8 cellular contexts compared by ENCODE assay signal in genomic region chr10:72315611-72316385, GRCh38. TPM values are rescaled to one million over a fixed set of nuclear protein-coding genes. Genes with fewer than 3 reads are reported as not detected.
A peak's percentile ranks its signal among the peaks of the same experiment; 100 is the strongest.
DNase-seq lines count a peak whose midpoint lies in the region; ATAC-seq, FAIRE-seq and TF ChIP-seq lines count a peak whose summit lies in the region.

No MANE protein-coding gene starts in this region.

- no peaks in the 10 kb centered on the region for H3K27me3 Mint-ChIP-seq in CD4-positive, alpha-beta memory T cell

- H3K4me3 Mint-ChIP-seq in CD4-positive, alpha-beta memory T cell = peak overlapping the region in 7 of 8 donors; percentile 8 to 77 (median 58)

- no CpG with 5 or more reads among the region's 2 CpGs for WGBS in neuronal stem cell (ENCODE audit: extremely low coverage in 2 of 2, insufficient read length in 2 of 2, insufficient replicate concordance in 1 of 2), 2 donors

- TF ChIP-seq CTCF in OCI-LY1 (IDR thresholded peaks at IDR 0.05; ENCODE audit: low read length) = no peak
- no peak for TF ChIP-seq CTCF in endothelial cell of umbilical vein (IDR thresholded peaks at IDR 0.05; ENCODE audit: extremely low read depth in 1 of 2, insufficient read depth in 1 of 2, low read depth in 1 of 2, low read length in 2 of 2)

- no peak overlapping the region for H3K23ac ChIP-seq in neuronal stem cell (ENCODE audit: low read depth, low read length, poor library complexity)

- ATAC-seq in GM18498 (IDR thresholded peaks at IDR 0.05; ENCODE audit: unreplicated experiment) = no peak

- H3K9me3 Mint-ChIP-seq in CD4-positive, alpha-beta memory T cell = no peaks in the 10 kb centered on the region

- no peak overlapping the region for H2AK5ac ChIP-seq in neuronal stem cell (ENCODE audit: low read depth, low read length)

- H4K20me1 ChIP-seq in OCI-LY1 (ENCODE audit: insufficient read depth, low read length) (no peaks in the 10 kb centered on the region), endothelial cell of umbilical vein (replicated peaks; ENCODE audit: control insufficient read depth, extremely low read depth, insufficient read depth, low read length) (no peaks in the 10 kb centered on the region)

- H4K91ac ChIP-seq in neuronal stem cell (ENCODE audit: low read depth, low read length, poor library complexity) = no peak overlapping the region

- dilution Hi-C loops in endothelial cell of umbilical vein (cut with MboI; ENCODE audit: extremely low pct_ligation_motif_present, low sequenced_read_pairs) = no loop called here

- no peak overlapping the region for H3K27ac ChIP-seq in CD4-positive, alpha-beta memory T cell (ENCODE audit: low read depth, low read length)
- H3K27ac ChIP-seq in OCI-LY1 (ENCODE audit: low read depth, low read length, poor library complexity, severe bottlenecking) (peak overlapping the region; percentile 90), endothelial cell of umbilical vein (ENCODE audit: insufficient read depth, low read depth, low read length) (peak overlapping the region; percentile 35), neuronal stem cell (replicated peaks; ENCODE audit: low read length) (no peak overlapping the region)

- H3K9me1 ChIP-seq in endothelial cell of umbilical vein (replicated peaks; ENCODE audit: control insufficient read depth, extremely low read depth, insufficient read depth, low read length) = no peaks in the 10 kb centered on the region

- H3K4me3 ChIP-seq in CD4-positive, alpha-beta memory T cell (ENCODE audit: low read length in 2 of 2) = no peak overlapping the region
- H3K4me3 ChIP-seq in OCI-LY1 (ENCODE audit: low read depth, low read length, poor library complexity, severe bottlenecking) (no peak overlapping the region), endothelial cell of umbilical vein (replicated peaks in 1 of 3; ENCODE audit: insufficient read depth in 1 of 3, low read depth in 1 of 3, low read length in 3 of 3) (no peak overlapping the region), neuronal stem cell (ENCODE audit: low read length in 2 of 2) (no peak overlapping the region)

- H3K4me2 ChIP-seq in OCI-LY1 (ENCODE audit: low read length) (no peak overlapping the region), endothelial cell of umbilical vein (ENCODE audit: insufficient read depth, low read length) (no peak overlapping the region), neuronal stem cell (ENCODE audit: insufficient read depth, low read length, poor library complexity, severe bottlenecking) (no peak overlapping the region)

- no peaks in the 10 kb centered on the region for H3K9me2 ChIP-seq in OCI-LY1 (ENCODE audit: low read depth, low read length)

- no peak overlapping the region for H2AFZ ChIP-seq in OCI-LY1 (ENCODE audit: low read length)
- H2AFZ ChIP-seq in endothelial cell of umbilical vein (ENCODE audit: low read depth, low read length) = peak overlapping the region; percentile 5
- H2AFZ ChIP-seq in neuronal stem cell (ENCODE audit: low read length) = peak overlapping the region; percentile 76

- no peak for TF ChIP-seq POLR2A in endothelial cell of umbilical vein (IDR thresholded peaks at IDR 0.05; ENCODE audit: low read depth, low read length)

- no peak overlapping the region for H2BK5ac ChIP-seq in neuronal stem cell (ENCODE audit: low read length)

- intact Hi-C loops in CD4-positive, alpha-beta memory T cell (cut with micrococcal nuclease) = no loop called here
- intact Hi-C loops in endothelial cell of umbilical vein (cut with micrococcal nuclease) = loop anchor here (5.0 kb wide), 1 partner anchor 143 kb away; no protein-coding TSS in a partner anchor

- no peaks in the 10 kb centered on the region for H3K36me3 Mint-ChIP-seq in CD4-positive, alpha-beta memory T cell

- H3K9me3 ChIP-seq in CD4-positive, alpha-beta memory T cell (ENCODE audit: control insufficient read depth in 1 of 2, low read length in 2 of 2) = no peaks in the 10 kb centered on the region
- H3K9me3 ChIP-seq in OCI-LY1 (ENCODE audit: low read length) = no peaks in the 10 kb centered on the region
- no peaks in the 10 kb centered on the region for H3K9me3 ChIP-seq in endothelial cell of umbilical vein (replicated peaks; ENCODE audit: control insufficient read depth, insufficient read depth, low read length)
- no peaks in the 10 kb centered on the region for H3K9me3 ChIP-seq in neuronal stem cell (replicated peaks in 1 of 2; ENCODE audit: control insufficient read depth in 2 of 2, insufficient read depth in 1 of 2, low read depth in 1 of 2, low read length in 2 of 2)

- H3F3A ChIP-seq in OCI-LY1 (ENCODE audit: insufficient read depth, low read length) = peaks cover 9% of the 10 kb centered on the region

- no peaks in the 10 kb centered on the region for H3K79me1 ChIP-seq in neuronal stem cell (ENCODE audit: low read depth, low read length)

- H2BK12ac ChIP-seq in neuronal stem cell (ENCODE audit: low read length) = no peak overlapping the region

- H3K9ac ChIP-seq in OCI-LY1 (ENCODE audit: low read length) = no peak overlapping the region; the same call in 1 of the 2 replicates
- H3K9ac ChIP-seq in endothelial cell of umbilical vein (replicated peaks; ENCODE audit: extremely low read depth, insufficient read depth, low read length) = no peak overlapping the region
- H3K9ac ChIP-seq in neuronal stem cell (ENCODE audit: low read depth, low read length, poor library complexity) = no peak overlapping the region

- peak; percentile 76 for FAIRE-seq in endothelial cell of umbilical vein (lab: Jason Lieb, UNC)

- no TSS peak for BruUV-seq in endothelial cell of umbilical vein (replicated peaks; lab: Mats Ljungman, UMichigan)

- peak overlapping the region; percentile 22 to 99 (median 90) for H3K27ac Mint-ChIP-seq in CD4-positive, alpha-beta memory T cell

- POLR2A ChIA-PET in CD4-positive, alpha-beta memory T cell (lab: Charles Lee; ENCODE audit: partially characterized antibody) = interaction anchor here (1.2 to 13.9 kb wide), 7 partner anchors 16 to 228 kb away, joined by 4 to 368 read pairs (median 14); partner anchors contain the start of genes ANAPC16, ASCC1, DDIT4 and SPOCK2
- POLR2A ChIA-PET in endothelial cell of umbilical vein (lab: Charles Lee) = interaction anchor here (0.6 to 2.0 kb wide), 5 partner anchors 11 to 55 kb away, joined by 3 to 8 read pairs (median 4); partner anchors contain the start of gene DDIT4
- POLR2A ChIA-PET in HEK293T (lab: Yijun Ruan, JAX) = interaction anchor here (22.3 kb wide), 1 partner anchor 38 kb away, joined by 517 read pairs; the partner anchor contains the start of gene DDIT4

- peaks cover 39 to 65% (median 53%) of the 10 kb centered on the region in 4 donors for H3K4me1 Mint-ChIP-seq in CD4-positive, alpha-beta memory T cell

- H2BK15ac ChIP-seq in neuronal stem cell (ENCODE audit: low read length) = no peak overlapping the region

- no peak overlapping the region for H3K18ac ChIP-seq in neuronal stem cell (ENCODE audit: low read length)

- CTCF ChIA-PET in CD4-positive, alpha-beta memory T cell (lab: Charles Lee; ENCODE audit: partially characterized antibody) = interaction anchor here (0.6 to 2.3 kb wide), 7 partner anchors 14 to 190 kb away, joined by 3 to 23 read pairs (median 4); partner anchors contain the start of gene DDIT4
- CTCF ChIA-PET in endothelial cell of umbilical vein (lab: Charles Lee) (interaction anchor here (0.6 to 1.6 kb wide), 6 partner anchors 10 to 40 kb away, joined by 3 to 9 read pairs (median 4); no protein-coding TSS in a partner anchor), HEK293T (lab: Yijun Ruan, JAX) (interaction anchor here (0.8 kb wide), 1 partner anchor 18 kb away, joined by 3 read pairs; no protein-coding TSS in a partner anchor)

- no peak overlapping the region for H3K4ac ChIP-seq in neuronal stem cell (ENCODE audit: low read length)

- no peak overlapping the region for H4K8ac ChIP-seq in neuronal stem cell (ENCODE audit: low read depth, low read length)

- H2BK120ac ChIP-seq in neuronal stem cell (ENCODE audit: low read depth, low read length) = no peak overlapping the region

- H3K79me2 ChIP-seq in OCI-LY1 (ENCODE audit: insufficient read depth, low read length) = no peaks in the 10 kb centered on the region
- no peaks in the 10 kb centered on the region for H3K79me2 ChIP-seq in endothelial cell of umbilical vein (ENCODE audit: control insufficient read depth, insufficient read depth, low read length)

- peaks cover 69% of the 10 kb centered on the region for H3K4me1 ChIP-seq in CD4-positive, alpha-beta memory T cell (ENCODE audit: insufficient read depth, low read length)
- peaks cover 57% of the 10 kb centered on the region for H3K4me1 ChIP-seq in OCI-LY1 (ENCODE audit: insufficient read depth, low read length, severe bottlenecking)
- H3K4me1 ChIP-seq in endothelial cell of umbilical vein (ENCODE audit: control insufficient read depth, extremely low read depth, insufficient read depth, low read length) = peaks cover 44% of the 10 kb centered on the region
- H3K4me1 ChIP-seq in neuronal stem cell (ENCODE audit: control insufficient read depth in 2 of 2, insufficient read depth in 1 of 2, low read depth in 1 of 2, low read length in 2 of 2) = peaks cover 13 to 18% of the 10 kb centered on the region in 2 donors

- H3K14ac ChIP-seq in neuronal stem cell (ENCODE audit: low read length) = no peak overlapping the region

- no peaks in the 10 kb centered on the region for H3K36me3 ChIP-seq in CD4-positive, alpha-beta memory T cell (ENCODE audit: insufficient read depth, low read length)
- H3K36me3 ChIP-seq in OCI-LY1 (ENCODE audit: insufficient read depth, low read length) (no peaks in the 10 kb centered on the region), endothelial cell of umbilical vein (ENCODE audit: control insufficient read depth in 2 of 2, extremely low read depth in 1 of 2, insufficient read depth in 2 of 2, low read length in 2 of 2) (no peaks in the 10 kb centered on the region), neuronal stem cell (replicated peaks in 1 of 2; ENCODE audit: control insufficient read depth in 2 of 2, insufficient read depth in 2 of 2, low read length in 2 of 2) (no peaks in the 10 kb centered on the region)

- no peak for DNase-seq in CD4-positive, alpha-beta memory T cell
- peak; percentile 78 for DNase-seq in endothelial cell of umbilical vein (ENCODE audit: low read depth, low spot score)
- no peak for DNase-seq in neuronal stem cell (ENCODE audit: low spot score)
- DNase-seq in D341Med (ENCODE audit: low spot score) = no peak
- no peak for DNase-seq in HEK293T (ENCODE audit: extremely low spot score)
- no peak for DNase-seq in NCI-H2081 treated with DMSO at 0.1 percent for 48 hours (lab: John Stamatoyannopoulos, UW)

- no peaks in the 10 kb centered on the region for H3K27me3 ChIP-seq in CD4-positive, alpha-beta memory T cell (ENCODE audit: insufficient read depth, low read length)
- H3K27me3 ChIP-seq in OCI-LY1 (ENCODE audit: insufficient read depth, low read length) (no peaks in the 10 kb centered on the region), endothelial cell of umbilical vein (ENCODE audit: control insufficient read depth in 2 of 2, insufficient read depth in 2 of 2, low read length in 2 of 2) (no peaks in the 10 kb centered on the region), neuronal stem cell (ENCODE audit: control insufficient read depth in 3 of 3, insufficient read depth in 3 of 3, low read depth in 1 of 3, low read length in 3 of 3) (peaks cover 0 to 5% (median 0%) of the 10 kb centered on the region in 3 experiments)

RNA-seq across cellular contexts. Expression of gene DNAJB12, which starts 38.9 kb away (rescaled TPM):
- total RNA-seq in CD4-positive, alpha-beta memory T cell = 10 to 100 TPM; 26.3 to 26.7 TPM
- 10 to 100 TPM; 13.4 to 26.2 TPM for polyA plus RNA-seq in CD4-positive, alpha-beta memory T cell
- 44.2 and 45.2 TPM in 2 replicates for total RNA-seq in endothelial cell of umbilical vein
- polyA plus RNA-seq in endothelial cell of umbilical vein = 25.0 and 27.2 TPM in 2 replicates
- 28.7 and 29.4 TPM in 2 replicates for polyA plus RNA-seq in endothelial cell of umbilical vein (2011; cell fraction: cytosol; rRNA removed)
- polyA plus RNA-seq in endothelial cell of umbilical vein (2011; cell fraction: nucleus; rRNA removed) = 47.2 and 50.5 TPM in 2 replicates
- polyA plus RNA-seq in endothelial cell of umbilical vein (2012) = 23.5 and 23.7 TPM in 2 replicates
- polyA minus RNA-seq in endothelial cell of umbilical vein = 25.7 and 28.2 TPM in 2 replicates
- 20.3 TPM for polyA minus RNA-seq in endothelial cell of umbilical vein (2011; cell fraction: cytosol; rRNA and poly(A)+ RNA removed)
- 30.6 and 33.3 TPM in 2 replicates for polyA minus RNA-seq in endothelial cell of umbilical vein (2011; cell fraction: nucleus; rRNA and poly(A)+ RNA removed)
- 10.8 TPM for polyA plus RNA-seq in neuronal stem cell (2013, experiment 1 of 2)
- polyA plus RNA-seq in neuronal stem cell (2013, experiment 2 of 2) = 10.2 TPM

RNA-seq across cellular contexts. Expression of gene DDIT4, which starts 42.1 kb away (rescaled TPM):
- 10 to 100 TPM; 23.1 to 24.5 TPM for total RNA-seq in CD4-positive, alpha-beta memory T cell
- 100 to 1,000 TPM; 154 to 635 TPM for polyA plus RNA-seq in CD4-positive, alpha-beta memory T cell
- total RNA-seq in endothelial cell of umbilical vein = 53.0 and 60.4 TPM in 2 replicates
- polyA plus RNA-seq in endothelial cell of umbilical vein = 64.2 and 65.3 TPM in 2 replicates
- polyA plus RNA-seq in endothelial cell of umbilical vein (2011; cell fraction: cytosol; rRNA removed) = 36.6 and 46.9 TPM in 2 replicates
- 55.1 and 67.4 TPM in 2 replicates for polyA plus RNA-seq in endothelial cell of umbilical vein (2011; cell fraction: nucleus; rRNA removed)
- polyA plus RNA-seq in endothelial cell of umbilical vein (2012) = 35.9 and 40.5 TPM in 2 replicates
- 64.6 and 66.6 TPM in 2 replicates for polyA minus RNA-seq in endothelial cell of umbilical vein
- polyA minus RNA-seq in endothelial cell of umbilical vein (2011; cell fraction: cytosol; rRNA and poly(A)+ RNA removed) = 248 TPM
- 57.9 and 87.9 TPM in 2 replicates for polyA minus RNA-seq in endothelial cell of umbilical vein (2011; cell fraction: nucleus; rRNA and poly(A)+ RNA removed)
- polyA plus RNA-seq in neuronal stem cell (2013, experiment 1 of 2) = 58.0 TPM
- polyA plus RNA-seq in neuronal stem cell (2013, experiment 2 of 2) = 58.6 TPM

Comparison
In these comparisons a context has a peak if more than half of its experiments do, and no peak if none do; other contexts are left out.
1. H3K27ac ChIP-seq: peak in OCI-LY1 (single experiment) and endothelial cell of umbilical vein (single experiment); none in CD4-positive, alpha-beta memory T cell (single experiment) and neuronal stem cell (single experiment).